In the genomic region with DNA sequence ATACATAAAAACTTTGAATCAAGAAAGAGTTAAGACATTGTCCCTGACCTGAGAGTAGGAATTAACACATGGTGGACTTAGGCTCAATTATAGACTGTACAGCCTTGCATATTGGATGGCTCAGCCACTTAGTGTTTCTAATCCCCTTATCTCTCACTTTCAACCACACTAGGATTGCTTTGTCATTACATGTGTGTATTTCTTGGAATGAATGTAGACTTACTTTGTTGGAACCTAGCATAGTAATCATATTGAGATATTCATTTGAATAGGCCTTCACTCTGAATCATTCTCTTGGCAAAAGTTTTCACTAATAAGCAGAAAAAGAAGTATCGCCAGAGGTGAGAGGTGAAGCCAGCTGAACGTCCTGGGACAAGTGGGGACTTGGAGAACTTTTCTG, we compare ENCODE assay signal across 20 cellular contexts.
"Had no signal": no experiment of that assay in that cellular context is flagged by ENCODE, and none has a peak within 500 bp of the region (broad histone marks: within the 10 kb centered on the region; RNA-seq: fewer than 3 reads in every experiment).

No MANE protein-coding gene starts in this region.

- H3K36me3 Mint-ChIP-seq: activated naive CD8-positive, alpha-beta T cell treated with anti-CD3 and anti-CD28 coated beads for 36 hours; natural killer cell treated with Interleukin-12 subunit alpha and Interleukin-12 subunit beta and Interleukin-15 and Interleukin-18, amount 100 ng/mL, for 72 hours; stimulated activated memory B cell treated with anti-CD40 and anti-IgM and Interleukin-4, amounts not matched to agents 10 μg/mL and 1 μg/mL and 100 μg/mL, for 72 hours; type B pancreatic cell had no signal

- H3K4me3 Mint-ChIP-seq: activated naive CD8-positive, alpha-beta T cell treated with anti-CD3 and anti-CD28 coated beads for 36 hours; natural killer cell treated with Interleukin-12 subunit alpha and Interleukin-12 subunit beta and Interleukin-15 and Interleukin-18, amount 100 ng/mL, for 72 hours; stimulated activated memory B cell treated with anti-CD40 and anti-IgM and Interleukin-4, amounts not matched to agents 10 μg/mL and 1 μg/mL and 100 μg/mL, for 72 hours; T-helper 1 cell treated with Interleukin-12 subunit alpha and Interleukin-12 subunit beta and Interleukin-4 antibody, amounts not matched to agents 30 μg/mL and 1 μg/mL, for 36 hours; type B pancreatic cell had no signal

- FAIRE-seq: bronchial epithelial cell, keratinocyte had no signal

- H3K9me3 Mint-ChIP-seq: type B pancreatic cell had no signal

- H3K27me3 ChIP-seq: neutrophil, spleen, testis had no signal

- H3K27ac Mint-ChIP-seq: activated naive CD8-positive, alpha-beta T cell treated with anti-CD3 and anti-CD28 coated beads for 36 hours; natural killer cell treated with Interleukin-12 subunit alpha and Interleukin-12 subunit beta and Interleukin-15 and Interleukin-18, amount 100 ng/mL, for 72 hours; stimulated activated memory B cell treated with anti-CD40 and anti-IgM and Interleukin-4, amounts not matched to agents 10 μg/mL and 1 μg/mL and 100 μg/mL, for 72 hours; T-helper 1 cell treated with Interleukin-12 subunit alpha and Interleukin-12 subunit beta and Interleukin-4 antibody, amounts not matched to agents 30 μg/mL and 1 μg/mL, for 36 hours; type B pancreatic cell had no signal

- DNase-seq: activated CD4-positive, CD25-positive, alpha-beta regulatory T cell treated with anti-CD3 and anti-CD28 coated beads, Interleukin-2, amount 50 U/mL, for 72 hours; activated naive CD4-positive, alpha-beta T cell; activated naive CD8-positive, alpha-beta T cell treated with anti-CD3 and anti-CD28 coated beads for 36 hours; activated T-cell treated with anti-CD3 and anti-CD28 coated beads for 4 hours; cerebellar nuclear complex; effector CD4-positive, alpha-beta T cell; foreskin melanocyte; hypothalamus; lower lobe of right lung; spleen; stimulated activated CD4-positive, alpha-beta T cell treated with anti-CD3 and anti-CD28 coated beads, Interleukin-4, amount 100 ng/mL, for 4 hours had no signal

- H3K4me1 Mint-ChIP-seq: activated naive CD8-positive, alpha-beta T cell treated with anti-CD3 and anti-CD28 coated beads for 36 hours; stimulated activated memory B cell treated with anti-CD40 and anti-IgM and Interleukin-4, amounts not matched to agents 10 μg/mL and 1 μg/mL and 100 μg/mL, for 72 hours had no signal

- H3K36me3 ChIP-seq: lower lobe of right lung, neutrophil, spleen had no signal

- H3K27ac ChIP-seq: lower lobe of right lung, neutrophil, spleen, testis, VCaP had no signal

- H3K4me3 ChIP-seq: lower lobe of right lung, spleen, testis had no signal

- H3K27me3 Mint-ChIP-seq: activated naive CD8-positive, alpha-beta T cell treated with anti-CD3 and anti-CD28 coated beads for 36 hours; natural killer cell treated with Interleukin-12 subunit alpha and Interleukin-12 subunit beta and Interleukin-15 and Interleukin-18, amount 100 ng/mL, for 72 hours; stimulated activated memory B cell treated with anti-CD40 and anti-IgM and Interleukin-4, amounts not matched to agents 10 μg/mL and 1 μg/mL and 100 μg/mL, for 72 hours; type B pancreatic cell had no signal
